Comparison of ENCODE assay signal across 11 cellular contexts in genomic region chr9:114367823-114368609, GRCh38. TPM values are rescaled to one million over a fixed set of nuclear protein-coding genes. Genes with fewer than 3 reads are reported as not detected.
DNase-seq lines count a peak whose midpoint lies in the region; ATAC-seq, FAIRE-seq and TF ChIP-seq lines count a peak whose summit lies in the region.
"Had no signal": no experiment of that assay in that cellular context is flagged by ENCODE, and none has a peak within 500 bp of the region (broad histone marks: within the 10 kb centered on the region; RNA-seq: fewer than 3 reads in every experiment).

No MANE protein-coding gene starts in this region.

- H3K4me1 Mint-ChIP-seq in CD8-positive, alpha-beta memory T cell: peaks cover 93 to 100% (median 97%) of the 10 kb centered on the region in 3 donors
- peaks cover 42% of the 10 kb centered on the region for H3K4me1 Mint-ChIP-seq in chondrocyte (ENCODE audit: low read depth)

- ATAC-seq in body of pancreas (no peak), GM18505 (IDR thresholded peaks at IDR 0.05; ENCODE audit: unreplicated experiment) (no peak)
- ATAC-seq: heart left ventricle had no signal

- peak overlapping the region; percentile 1 for H3K4me3 ChIP-seq in CD8-positive, alpha-beta memory T cell (ENCODE audit: low read length)
- no peak overlapping the region for H3K4me3 ChIP-seq in body of pancreas
- H3K4me3 ChIP-seq: heart left ventricle had no signal

- peaks cover 96% of the 10 kb centered on the region for H3K4me1 ChIP-seq in CD8-positive, alpha-beta memory T cell (ENCODE audit: insufficient read depth, low read length)
- no peaks in the 10 kb centered on the region for H3K4me1 ChIP-seq in body of pancreas

- peak in 1 of 5 donors; percentile 21 for DNase-seq in CD8-positive, alpha-beta memory T cell
- DNase-seq in NCI-H82 treated with DMSO at 0.1 percent for 48 hours (lab: John Stamatoyannopoulos, UW; ENCODE audit: unreplicated experiment): peak; percentile 17
- peak; percentile 72 for DNase-seq in chondrocyte (ENCODE audit: low spot score)
- peak; percentile 71 for DNase-seq in posterior vena cava (ENCODE audit: low spot score)
- DNase-seq in RCC 7860 (ENCODE audit: low spot score): no peak
- DNase-seq in SW 1271 (lab: John Stamatoyannopoulos, UW): no peak
- DNase-seq in body of pancreas: no peak
- DNase-seq: heart left ventricle; NCI-H1436; stimulated activated CD8-positive, alpha-beta memory T cell treated with anti-CD3 and anti-CD28 coated beads, Interleukin-4, amount 100 ng/mL, for 48 hours had no signal

- no peaks in the 10 kb centered on the region for H3K9me3 Mint-ChIP-seq in CD8-positive, alpha-beta memory T cell
- no peaks in the 10 kb centered on the region for H3K9me3 Mint-ChIP-seq in chondrocyte (ENCODE audit: low read depth)

- WGBS in body of pancreas, 2 donors: 75 to 93% methylated on average over 2 to 13 of the region's 13 CpGs

- H3K36me3 Mint-ChIP-seq in CD8-positive, alpha-beta memory T cell: peaks cover 24 to 93% (median 32%) of the 10 kb centered on the region in 3 donors
- peaks cover 27% of the 10 kb centered on the region for H3K36me3 Mint-ChIP-seq in chondrocyte (ENCODE audit: low read depth)

- H3K27ac ChIP-seq in CD8-positive, alpha-beta memory T cell (ENCODE audit: low read depth, low read length): peak overlapping the region; percentile 68
- H3K27ac ChIP-seq in body of pancreas: no peak overlapping the region

- peaks cover 55% of the 10 kb centered on the region for H3K36me3 ChIP-seq in CD8-positive, alpha-beta memory T cell (ENCODE audit: insufficient read depth, low read length)
- peaks cover 0 to 5% of the 10 kb centered on the region in 2 donors for H3K36me3 ChIP-seq in body of pancreas (replicated peaks in 1 of 2; ENCODE audit: insufficient read depth in 1 of 2, low read depth in 2 of 2)

- no peaks in the 10 kb centered on the region for H3K9me3 ChIP-seq in CD8-positive, alpha-beta memory T cell (ENCODE audit: low read length)
- no peaks in the 10 kb centered on the region for H3K9me3 ChIP-seq in body of pancreas
- H3K9me3 ChIP-seq: heart left ventricle had no signal

- FAIRE-seq in RCC 7860 (lab: Jason Lieb, UNC): no peak

- H3K27me3 ChIP-seq in CD8-positive, alpha-beta memory T cell (ENCODE audit: insufficient read depth, low read length, poor library complexity, severe bottlenecking): no peaks in the 10 kb centered on the region
- no peaks in the 10 kb centered on the region for H3K27me3 ChIP-seq in body of pancreas
- H3K27me3 ChIP-seq: heart left ventricle had no signal

- H3K27me3 Mint-ChIP-seq in CD8-positive, alpha-beta memory T cell: peaks cover 0 to 4% of the 10 kb centered on the region in 2 donors
- H3K27me3 Mint-ChIP-seq in chondrocyte (ENCODE audit: low read depth): no peaks in the 10 kb centered on the region

- TF ChIP-seq CTCF in chondrocyte (IDR thresholded peaks at IDR 0.05): no peak
- TF ChIP-seq CTCF in body of pancreas (IDR thresholded peaks at IDR 0.05): no peak

- peak overlapping the region in 6 of 7 donors; percentile 39 to 82 (median 74) for H3K4me3 Mint-ChIP-seq in CD8-positive, alpha-beta memory T cell
- H3K4me3 Mint-ChIP-seq in chondrocyte (ENCODE audit: unreplicated experiment): no peak overlapping the region

- POLR2A ChIA-PET in CD8-positive, alpha-beta memory T cell (lab: Charles Lee): interaction anchor here (0.5 to 14.5 kb wide), 7 partner anchors 10 to 29 kb away, joined by 3 to 341 read pairs (median 5); partner anchors contain the start of gene AKNA

- CTCF ChIA-PET in CD8-positive, alpha-beta memory T cell (lab: Charles Lee): interaction anchor here (0.6 to 15.5 kb wide), 12 partner anchors 12 to 140 kb away, joined by 3 to 245 read pairs (median 4); partner anchors contain the start of gene AKNA

- intact Hi-C loops in posterior vena cava (cut with DNase I) (no loop called here), body of pancreas (cut with DNase I) (no loop called here)

- TF ChIP-seq POLR2A in body of pancreas (IDR thresholded peaks at IDR 0.05) (no peak), GM18505 (IDR thresholded peaks at IDR 0.05; ENCODE audit: borderline replicate concordance, extremely low read depth, insufficient read depth, insufficient read length) (no peak)

- peak overlapping the region; percentile 55 to 99 (median 96) for H3K27ac Mint-ChIP-seq in CD8-positive, alpha-beta memory T cell
- H3K27ac Mint-ChIP-seq in chondrocyte (ENCODE audit: unreplicated experiment): peak overlapping the region; percentile 98

RNA-seq across cellular contexts. Expression of gene AKNA, which starts 19.8 kb away (rescaled TPM):
- 100 to 1,000 TPM; 126 TPM for total RNA-seq in CD8-positive, alpha-beta memory T cell
- polyA plus RNA-seq in CD8-positive, alpha-beta memory T cell: 45.6 TPM
- total RNA-seq in chondrocyte: 19.1 to 43.1 TPM (median 43.0 TPM) in 3 replicates
- 10 to 100 TPM; 23.8 to 32.4 TPM for total RNA-seq in posterior vena cava
- 10 to 100 TPM in 1 of 2 donors, 1 to 10 TPM in 1; 7.3 to 11.9 TPM for total RNA-seq in body of pancreas

RNA-seq across cellular contexts. Expression of gene ORM2, which starts 38.3 kb away (rescaled TPM):
- total RNA-seq in CD8-positive, alpha-beta memory T cell: not detected
- polyA plus RNA-seq in CD8-positive, alpha-beta memory T cell: not detected
- not detected in 3 replicates for total RNA-seq in chondrocyte
- not detected for total RNA-seq in posterior vena cava
- not detected for total RNA-seq in body of pancreas
- total RNA-seq: heart left ventricle had no signal

RNA-seq across cellular contexts. Expression of gene ORM1, which starts 45.1 kb away (rescaled TPM):
- not detected for total RNA-seq in CD8-positive, alpha-beta memory T cell
- polyA plus RNA-seq in CD8-positive, alpha-beta memory T cell: not detected
- total RNA-seq in chondrocyte: not detected in 3 replicates
- 1 to 10 TPM in 1 of 2 donors, not detected in 1; 1.8 TPM for total RNA-seq in posterior vena cava
- 10 to 100 TPM in 1 of 2 donors, not detected in 1; 43.8 TPM for total RNA-seq in body of pancreas

Comparison
In these comparisons a context has a peak if more than half of its experiments do, and no peak if none do; other contexts are left out.
1. DNase-seq: peak in NCI-H82 treated with DMSO at 0.1 percent for 48 hours (single experiment), chondrocyte (single experiment) and posterior vena cava (single experiment); none in RCC 7860 (single experiment), SW 1271 (0 of 2) and body of pancreas (0 of 4).